9 cellular contexts compared by ENCODE assay signal in genomic region chr6:165956874-165957273, GRCh38.
"Had no signal": no experiment of that assay in that cellular context is flagged by ENCODE, and none has a peak within 500 bp of the region (broad histone marks: within the 10 kb centered on the region; RNA-seq: fewer than 3 reads in every experiment).

No MANE protein-coding gene starts in this region.

- ATAC-seq: GM23338, HCT116 had no signal

- DNase-seq: GM23248, GOT3, H7, H9, HCEC 1CT, HFFc6 had no signal

- H3K4me2 ChIP-seq: GM23338 had no signal

- H3K4me1 Mint-ChIP-seq: GM23338, H9 had no signal

- H3K4me1 ChIP-seq: HAP-1 had no signal

- H3K9me3 ChIP-seq: HAP-1 had no signal

- H3K9ac ChIP-seq: GM23248 had no signal

- H3K9me3 Mint-ChIP-seq: GM23338, H9 had no signal

- H3K4me3 Mint-ChIP-seq: GM23338, H9, HFFc6 had no signal

- H3K36me3 ChIP-seq: HAP-1 had no signal

- H3K27ac Mint-ChIP-seq: GM23338, H9, HFFc6 had no signal

- H3K27ac ChIP-seq: GM23248 had no signal

- H3K4me3 ChIP-seq: GM23248, GM23338, HAP-1 had no signal
